ENCODE assay signal across 9 cellular contexts in genomic region chr9:121286688-121286972, GRCh38. TPM values are rescaled to one million over a fixed set of nuclear protein-coding genes. Genes with fewer than 3 reads are reported as not detected.
A peak's percentile ranks its signal among the peaks of the same experiment; 100 is the strongest.
DNase-seq lines count a peak whose midpoint lies in the region; ATAC-seq, FAIRE-seq and TF ChIP-seq lines count a peak whose summit lies in the region.
"Had no signal": no experiment of that assay in that cellular context is flagged by ENCODE, and none has a peak within 500 bp of the region (broad histone marks: within the 10 kb centered on the region; RNA-seq: fewer than 3 reads in every experiment).

No MANE protein-coding gene starts in this region.

- H2BK12ac ChIP-seq in H1 (ENCODE audit: low read depth, low read length): peak overlapping the region; percentile 3; the same call in 1 of the 2 replicates

- intact Hi-C loops in natural killer cell (cut with micrococcal nuclease): no loop called here

- no peak overlapping the region for H2AFZ ChIP-seq in H1 (ENCODE audit: low read length)

- H3K4ac ChIP-seq in H1 (replicated peaks; ENCODE audit: insufficient read length, low read depth, low read length): no peak overlapping the region

- H3K4me3 ChIP-seq in H1 (ENCODE audit: extremely low read depth in 1 of 4, insufficient read depth in 2 of 4, low read depth in 3 of 4, low read length in 4 of 4): peak overlapping the region in 2 of 4 experiments; percentile 8 to 45; a peak in 4 of 8 replicates
- H3K4me3 ChIP-seq in H7 (ENCODE audit: insufficient read depth, low read depth, low read length): no peak overlapping the region

- no peak for TF ChIP-seq CTCF in H1 (IDR thresholded peaks at IDR 0.05; ENCODE audit: control extremely low read depth in 1 of 3, insufficient read depth in 1 of 3, low read depth in 1 of 3, low read length in 3 of 3)
- no peak for TF ChIP-seq CTCF in natural killer cell (IDR thresholded peaks at IDR 0.05)
- no peak for TF ChIP-seq CTCF in type B pancreatic cell (conservative IDR thresholded peaks at IDR 0.05)

- no peak overlapping the region for H3K56ac ChIP-seq in H1 (replicated peaks; ENCODE audit: insufficient read length, low read depth, low read length)

- H3K27me3 ChIP-seq in H1 (replicated peaks in 1 of 4; ENCODE audit: control insufficient read depth in 3 of 4, extremely low read depth in 1 of 4, insufficient read depth in 3 of 4, low read length in 3 of 4) (peaks cover 9 to 58% (median 52%) of the 10 kb centered on the region in 4 experiments), H7 (ENCODE audit: control insufficient read depth, insufficient read depth, low read length) (peaks cover 55% of the 10 kb centered on the region)

- H2BK5ac ChIP-seq in H1 (ENCODE audit: low read depth, low read length): peak overlapping the region; percentile 9; the same call in 1 of the 2 replicates

- H3K18ac ChIP-seq in H1 (ENCODE audit: extremely low read depth, low read length): peak overlapping the region; percentile 53; the same call in 1 of the 2 replicates

- no peak overlapping the region for H4K91ac ChIP-seq in H1 (replicated peaks; ENCODE audit: insufficient read length, low read length)

- peaks cover 3 to 18% of the 10 kb centered on the region in 2 experiments for H4K20me1 ChIP-seq in H1 (replicated peaks in 1 of 2; ENCODE audit: control insufficient read depth in 1 of 2, insufficient read depth in 2 of 2, low read length in 2 of 2)

- no peaks in the 10 kb centered on the region; the same call in 1 of the 2 replicates for H3K79me1 ChIP-seq in H1 (ENCODE audit: low read depth, low read length)

- no peak overlapping the region for H3K27ac ChIP-seq in H1 (ENCODE audit: low read depth, low read length)

- peak overlapping the region; percentile 42 for H3K27ac Mint-ChIP-seq in activated T-cell treated with anti-CD3 and anti-CD28 coated beads, Interleukin-2, amount 50 U/mL, for 24 hours
- peak overlapping the region; percentile 59 to 71 for H3K27ac Mint-ChIP-seq in natural killer cell
- peak overlapping the region; percentile 97 for H3K27ac Mint-ChIP-seq in type B pancreatic cell

- no peak for TF ChIP-seq RAD21 in H1 (IDR thresholded peaks at IDR 0.05 in 1 of 2, conservative IDR thresholded peaks at IDR 0.05 in 1 of 2; ENCODE audit: low read depth in 2 of 2, low read length in 2 of 2)

- no peaks in the 10 kb centered on the region for H3K9me3 ChIP-seq in H1 (ENCODE audit: insufficient read depth in 2 of 2, low read depth in 1 of 2, low read length in 1 of 2)

- no peak for DNase-seq in activated T-cell treated with anti-CD3 and anti-CD28 coated beads, Interleukin-2, amount 50 U/mL, for 24 hours
- no peak for DNase-seq in activated T-cell treated with anti-CD3 and anti-CD28 coated beads for 4 hours
- no peak for DNase-seq in H1 (ENCODE audit: low read depth in 1 of 2, low spot score in 2 of 2)
- no peak for DNase-seq in natural killer cell
- no peak for DNase-seq in type B pancreatic cell (ENCODE audit: extremely low spot score, unreplicated experiment)
- no peak for DNase-seq in H7
- DNase-seq in NCI-H510A (lab: John Stamatoyannopoulos, UW): no peak
- DNase-seq: activated CD4-positive, alpha-beta T cell treated with anti-CD3 and anti-CD28 coated beads for 1 hour had no signal

- H3K9me3 Mint-ChIP-seq in activated T-cell treated with anti-CD3 and anti-CD28 coated beads, Interleukin-2, amount 50 U/mL, for 24 hours: no peaks in the 10 kb centered on the region
- H3K9me3 Mint-ChIP-seq in natural killer cell (no peaks in the 10 kb centered on the region), type B pancreatic cell (no peaks in the 10 kb centered on the region)

- no peak for FAIRE-seq in H1 (lab: Jason Lieb, UNC)

- H2BK15ac ChIP-seq in H1 (ENCODE audit: low read length): no peak overlapping the region

- H3K36me3 ChIP-seq in H1 (ENCODE audit: control insufficient read depth in 2 of 4, insufficient read depth in 4 of 4, low read length in 3 of 4) (no peaks in the 10 kb centered on the region), H7 (replicated peaks; ENCODE audit: control insufficient read depth, insufficient read depth, low read length) (no peaks in the 10 kb centered on the region; the same call in 1 of the 2 replicates)

- H3K4me2 ChIP-seq in H1 (ENCODE audit: insufficient read depth in 1 of 2, low read depth in 2 of 2, low read length in 2 of 2): peak overlapping the region; percentile 66 to 77

- POLR2A ChIA-PET in H1 (lab: Charles Lee; ENCODE audit: partially characterized antibody): interaction anchor here (1.4 to 4.6 kb wide), 4 partner anchors 9 to 18 kb away, joined by 4 to 19 read pairs (median 5); partner anchors contain the start of gene GSN

- H3K79me2 ChIP-seq in H1 (ENCODE audit: control insufficient read depth in 1 of 2, insufficient read depth in 2 of 2, low read length in 2 of 2): no peaks in the 10 kb centered on the region

- H2BK120ac ChIP-seq in H1 (replicated peaks; ENCODE audit: low read depth, low read length): no peak overlapping the region

- WGBS in H1 (ENCODE audit: extremely low coverage in 1 of 2, insufficient coverage in 1 of 2, insufficient read length in 1 of 2, insufficient replicate concordance in 2 of 2, low coverage in 1 of 2, low lambda C conversion rate in 2 of 2, missing lambda C conversion rate in 1 of 2), 2 experiments: 20% methylated on average over 2 of the region's 2 CpGs; no CpG with 5 or more reads in 1 of the 2 experiments

- H3K36me3 Mint-ChIP-seq in activated T-cell treated with anti-CD3 and anti-CD28 coated beads, Interleukin-2, amount 50 U/mL, for 24 hours (ENCODE audit: low read depth): no peaks in the 10 kb centered on the region
- no peaks in the 10 kb centered on the region for H3K36me3 Mint-ChIP-seq in natural killer cell
- H3K36me3 Mint-ChIP-seq in type B pancreatic cell: no peaks in the 10 kb centered on the region

- CTCF ChIA-PET in H1 (lab: Charles Lee; ENCODE audit: partially characterized antibody): interaction anchor here (0.7 to 4.0 kb wide), 14 partner anchors 9 to 86 kb away, joined by 3 to 22 read pairs (median 5); partner anchors contain the start of gene GSN

- H3K23me2 ChIP-seq in H1 (ENCODE audit: low read depth, low read length): no peaks in the 10 kb centered on the region; the same call in 1 of the 2 replicates

- no peak for ATAC-seq in natural killer cell
- ATAC-seq in GM21447 (IDR thresholded peaks at IDR 0.05; ENCODE audit: unreplicated experiment): no peak

- H2BK20ac ChIP-seq in H1 (ENCODE audit: low read length): no peak overlapping the region

- H3K9ac ChIP-seq in H1 (replicated peaks in 1 of 4; ENCODE audit: extremely low read depth in 1 of 4, low read depth in 3 of 4, low read length in 3 of 4): no peak overlapping the region

- H4K8ac ChIP-seq in H1 (ENCODE audit: extremely low read depth, insufficient read depth, low read length): no peak overlapping the region

- TF ChIP-seq EP300 in H1 (IDR thresholded peaks at IDR 0.05; ENCODE audit: borderline replicate concordance in 1 of 2, low read depth in 2 of 2, low read length in 2 of 2): no peak

- H3K23ac ChIP-seq in H1 (ENCODE audit: insufficient read length): no peak overlapping the region

- no peak overlapping the region for H3K4me3 Mint-ChIP-seq in activated T-cell treated with anti-CD3 and anti-CD28 coated beads, Interleukin-2, amount 50 U/mL, for 24 hours
- H3K4me3 Mint-ChIP-seq in natural killer cell (peak overlapping the region; percentile 29), type B pancreatic cell (peak overlapping the region; percentile 27)

- TF ChIP-seq POLR2A in H1 (IDR thresholded peaks at IDR 0.05; ENCODE audit: control extremely low read depth in 1 of 2, low read depth in 2 of 2, low read length in 2 of 2): no peak

- no peak overlapping the region for H4K5ac ChIP-seq in H1 (ENCODE audit: insufficient read length, low read depth, low read length)

- no peak overlapping the region for H2AK5ac ChIP-seq in H1 (ENCODE audit: low read depth, low read length)

- H3K4me1 ChIP-seq in H1 (replicated peaks in 1 of 4; ENCODE audit: control insufficient read depth in 3 of 4, insufficient read depth in 4 of 4, low read length in 3 of 4): peaks cover 24 to 38% (median 28%) of the 10 kb centered on the region in 4 experiments

- no peaks in the 10 kb centered on the region for H3K27me3 Mint-ChIP-seq in activated T-cell treated with anti-CD3 and anti-CD28 coated beads, Interleukin-2, amount 50 U/mL, for 24 hours
- H3K27me3 Mint-ChIP-seq in natural killer cell (ENCODE audit: low read depth in 2 of 2): no peaks in the 10 kb centered on the region
- no peaks in the 10 kb centered on the region for H3K27me3 Mint-ChIP-seq in type B pancreatic cell

- H3K4me1 Mint-ChIP-seq in activated T-cell treated with anti-CD3 and anti-CD28 coated beads, Interleukin-2, amount 50 U/mL, for 24 hours (ENCODE audit: low read depth): peaks cover 34% of the 10 kb centered on the region
- H3K4me1 Mint-ChIP-seq in natural killer cell (peaks cover 15 to 42% of the 10 kb centered on the region in 2 donors), type B pancreatic cell (ENCODE audit: unreplicated experiment) (peaks cover 56% of the 10 kb centered on the region)

- H3K14ac ChIP-seq in H1 (ENCODE audit: insufficient read length): no peak overlapping the region

TF ChIP-seq in H1, 55 proteins besides CTCF, POLR2A, EP300 and RAD21:
- TF ChIP-seq ASH2L (IDR thresholded peaks at IDR 0.05; ENCODE audit: low read length) (peak; percentile 5), CHD2 (IDR thresholded peaks at IDR 0.05; ENCODE audit: low read length) (no peak), RXRA (IDR thresholded peaks at IDR 0.05; ENCODE audit: insufficient read depth, low read depth, low read length) (0 out of 2 replicates have a peak, but pooled peaks have one; percentile 1)

RNA-seq across cellular contexts. Expression of gene GSN, which starts 18.7 kb away (rescaled TPM):
- 49.7 and 52.3 TPM in 2 replicates for total RNA-seq in H1 (2021; fragmentation: NEBNext Ultra II Directional; extraction: Animal tissue kit (Norgen Biotek cat#: 25700))
- 94.5 and 107 TPM in 2 replicates for polyA plus RNA-seq in H1 (2011; rRNA removed)
- 101 TPM for polyA plus RNA-seq in H1 (2011; cell fraction: cytosol; rRNA removed)
- 135 TPM for polyA plus RNA-seq in H1 (2011; cell fraction: nucleus; rRNA removed)
- polyA plus RNA-seq in H1 (2012, experiment 1 of 2): 54.3 to 109 TPM (median 91.7 TPM) in 4 replicates
- 62.4 TPM for polyA plus RNA-seq in H1 (2012, experiment 2 of 2)
- polyA plus RNA-seq in H1 (2013, experiment 1 of 2): 15.2 TPM
- polyA plus RNA-seq in H1 (2013, experiment 2 of 2): 14.2 TPM
- polyA minus RNA-seq in H1 (2011; rRNA and poly(A)+ RNA removed): 113 and 127 TPM in 2 replicates
- 70.7 TPM for polyA minus RNA-seq in H1 (2011; cell fraction: cytosol; rRNA and poly(A)+ RNA removed)
- 53.4 TPM for polyA minus RNA-seq in H1 (2011; cell fraction: nucleus; rRNA and poly(A)+ RNA removed)
- total RNA-seq in natural killer cell: 100 to 1,000 TPM in 2 of 3 donors, 10 to 100 TPM in 1; 92.9 to 103 (median 103) TPM
- total RNA-seq in type B pancreatic cell (ENCODE audit: low replicate concordance): 80.0 and 159 TPM in 2 replicates
- total RNA-seq in H7 (2014; rRNA removed; shearing (Covaris generic)): 73.0 and 78.5 TPM in 2 replicates

Comparison
In these comparisons a context has a peak if more than half of its experiments do, and no peak if none do; other contexts are left out.
1. H3K27ac Mint-ChIP-seq: peak in every context shown above with its lines; median percentile 97 in type B pancreatic cell; 65 in natural killer cell; 42 in activated T-cell treated with anti-CD3 and anti-CD28 coated beads, Interleukin-2, amount 50 U/mL, for 24 hours.